In the genomic region with DNA sequence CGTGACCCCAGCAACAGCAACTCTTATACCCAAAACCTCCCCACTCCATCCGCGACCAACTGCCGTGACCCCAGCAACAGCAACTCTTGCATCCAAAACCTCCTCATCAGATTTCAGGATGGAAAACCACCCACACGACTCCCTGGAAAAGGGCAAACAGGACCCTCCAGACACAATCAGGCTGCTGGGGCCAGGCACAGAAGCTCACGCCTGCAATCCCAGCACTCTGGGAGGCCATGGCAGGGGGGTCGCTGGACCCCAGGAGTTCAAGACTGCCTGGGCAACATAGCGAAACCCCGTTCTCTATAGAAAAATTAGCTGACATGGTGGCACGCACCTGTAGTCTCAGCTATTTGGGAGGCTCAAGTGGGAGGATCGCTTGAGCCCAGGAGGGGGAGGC, we compare ENCODE assay signal across 17 cellular contexts. TPM values are rescaled to one million over a fixed set of nuclear protein-coding genes. Genes with fewer than 3 reads are reported as not detected.
DNase-seq lines count a peak whose midpoint lies in the region; ATAC-seq and TF ChIP-seq lines count a peak whose summit lies in the region.
"Had no signal": no experiment of that assay in that cellular context is flagged by ENCODE, and none has a peak within 500 bp of the region (broad histone marks: within the 10 kb centered on the region; RNA-seq: fewer than 3 reads in every experiment).

No MANE protein-coding gene starts in this region.

- H3K9me3 Mint-ChIP-seq in activated naive CD8-positive, alpha-beta T cell treated with anti-CD3 and anti-CD28 coated beads, Interleukin-2, amount 10 ng/mL, durations not matched to agents 7 days and 5 days: no peaks in the 10 kb centered on the region
- H3K9me3 Mint-ChIP-seq in activated naive CD8-positive, alpha-beta T cell treated with anti-CD3 and anti-CD28 coated beads for 36 hours: no peaks in the 10 kb centered on the region
- H3K9me3 Mint-ChIP-seq in chondrocyte (ENCODE audit: low read depth): no peaks in the 10 kb centered on the region
- no peaks in the 10 kb centered on the region for H3K9me3 Mint-ChIP-seq in stimulated activated naive B cell treated with anti-CD40 and anti-IgM and Interleukin-4, amounts not matched to agents 10 μg/mL and 1 μg/mL and 100 μg/mL, for 72 hours

- no peak overlapping the region for H3K4me3 ChIP-seq in prostate gland
- H3K4me3 ChIP-seq: BLaER1 treated with 17β-estradiol and CSF1 and Interleukin-3, amounts not matched to agents 10 nM and 100 nM; testis; vagina had no signal

- intact Hi-C loops in prostate gland (cut with DNase I): no loop called here

- no peak overlapping the region for H3K4me3 Mint-ChIP-seq in activated naive CD8-positive, alpha-beta T cell treated with anti-CD3 and anti-CD28 coated beads, Interleukin-2, amount 10 ng/mL, durations not matched to agents 7 days and 5 days
- no peak overlapping the region for H3K4me3 Mint-ChIP-seq in activated naive CD8-positive, alpha-beta T cell treated with anti-CD3 and anti-CD28 coated beads for 36 hours
- H3K4me3 Mint-ChIP-seq in chondrocyte (ENCODE audit: unreplicated experiment): no peak overlapping the region
- peak overlapping the region in 1 of 2 donors; percentile 2 for H3K4me3 Mint-ChIP-seq in stimulated activated naive B cell treated with anti-CD40 and anti-IgM and Interleukin-4, amounts not matched to agents 10 μg/mL and 1 μg/mL and 100 μg/mL, for 72 hours

- H3K27me3 ChIP-seq in prostate gland (replicated peaks; ENCODE audit: insufficient read depth): no peaks in the 10 kb centered on the region
- H3K27me3 ChIP-seq: BLaER1 treated with 17β-estradiol and CSF1 and Interleukin-3, amounts not matched to agents 10 nM and 100 nM; testis; vagina had no signal

- peak overlapping the region; percentile 35 for H3K27ac ChIP-seq in RWPE1
- no peak overlapping the region for H3K27ac ChIP-seq in prostate gland
- H3K27ac ChIP-seq: epithelial cell of prostate, testis, vagina had no signal

- H3K27ac Mint-ChIP-seq in activated naive CD8-positive, alpha-beta T cell treated with anti-CD3 and anti-CD28 coated beads, Interleukin-2, amount 10 ng/mL, durations not matched to agents 7 days and 5 days: no peak overlapping the region
- no peak overlapping the region for H3K27ac Mint-ChIP-seq in activated naive CD8-positive, alpha-beta T cell treated with anti-CD3 and anti-CD28 coated beads for 36 hours
- peak overlapping the region; percentile 69 for H3K27ac Mint-ChIP-seq in chondrocyte (ENCODE audit: unreplicated experiment)
- peak overlapping the region; percentile 57 for H3K27ac Mint-ChIP-seq in stimulated activated naive B cell treated with anti-CD40 and anti-IgM and Interleukin-4, amounts not matched to agents 10 μg/mL and 1 μg/mL and 100 μg/mL, for 72 hours

- no peaks in the 10 kb centered on the region for H3K27me3 Mint-ChIP-seq in activated naive CD8-positive, alpha-beta T cell treated with anti-CD3 and anti-CD28 coated beads, Interleukin-2, amount 10 ng/mL, durations not matched to agents 7 days and 5 days
- no peaks in the 10 kb centered on the region for H3K27me3 Mint-ChIP-seq in activated naive CD8-positive, alpha-beta T cell treated with anti-CD3 and anti-CD28 coated beads for 36 hours
- no peaks in the 10 kb centered on the region for H3K27me3 Mint-ChIP-seq in chondrocyte (ENCODE audit: low read depth)
- no peaks in the 10 kb centered on the region for H3K27me3 Mint-ChIP-seq in stimulated activated naive B cell treated with anti-CD40 and anti-IgM and Interleukin-4, amounts not matched to agents 10 μg/mL and 1 μg/mL and 100 μg/mL, for 72 hours

- H3K4me1 Mint-ChIP-seq in activated naive CD8-positive, alpha-beta T cell treated with anti-CD3 and anti-CD28 coated beads, Interleukin-2, amount 10 ng/mL, durations not matched to agents 7 days and 5 days: peaks cover under 1% of the 10 kb centered on the region
- peaks cover 2% of the 10 kb centered on the region for H3K4me1 Mint-ChIP-seq in activated naive CD8-positive, alpha-beta T cell treated with anti-CD3 and anti-CD28 coated beads for 36 hours
- H3K4me1 Mint-ChIP-seq in chondrocyte (ENCODE audit: low read depth): peaks cover 7% of the 10 kb centered on the region
- H3K4me1 Mint-ChIP-seq in stimulated activated naive B cell treated with anti-CD40 and anti-IgM and Interleukin-4, amounts not matched to agents 10 μg/mL and 1 μg/mL and 100 μg/mL, for 72 hours: peaks cover 10 to 14% of the 10 kb centered on the region in 2 donors

- H3K4me1 ChIP-seq in prostate gland (replicated peaks): no peaks in the 10 kb centered on the region
- H3K4me1 ChIP-seq: testis, vagina had no signal

- CTCF ChIA-PET in RWPE1 (lab: Yijun Ruan, JAX): interaction anchor here (0.7 kb wide), 1 partner anchor 58 kb away, joined by 3 read pairs; no protein-coding TSS in a partner anchor

- TF ChIP-seq CTCF in RWPE1 (conservative IDR thresholded peaks at IDR 0.05; ENCODE audit: low read depth) (no peak), chondrocyte (IDR thresholded peaks at IDR 0.05) (no peak), prostate gland (IDR thresholded peaks at IDR 0.05) (no peak)

- DNase-seq in activated naive CD8-positive, alpha-beta T cell treated with anti-CD3 and anti-CD28 coated beads, Interleukin-2, amount 10 ng/mL, durations not matched to agents 7 days and 5 days: no peak
- DNase-seq in activated naive CD8-positive, alpha-beta T cell treated with anti-CD3 and anti-CD28 coated beads for 36 hours: no peak
- DNase-seq in RWPE1 (ENCODE audit: low spot score) (no peak), chondrocyte (ENCODE audit: low spot score) (no peak), occipital lobe (lab: John Stamatoyannopoulos, UW) (no peak), DMS114 treated with DMSO at 0.1 percent for 48 hours (lab: John Stamatoyannopoulos, UW; ENCODE audit: unreplicated experiment) (no peak), prostate gland (ENCODE audit: low spot score) (no peak)
- no peak for DNase-seq in stimulated activated naive B cell treated with anti-CD40 and anti-IgM and Interleukin-4, amounts not matched to agents 10 μg/mL and 1 μg/mL and 100 μg/mL, for 72 hours
- DNase-seq: activated gamma-delta T cell treated with Interleukin-2 at 50 U/mL for 16 hours; activated T-cell treated with anti-CD3 and anti-CD28 coated beads for 4 hours; kidney glomerular epithelial cell; stimulated activated CD4-positive, alpha-beta T cell treated with anti-CD3 and anti-CD28 coated beads, Interleukin-1b, Interleukin-23, amount 100 ng/mL, for 48 hours; T-helper 9 cell; testis had no signal

- 94% methylated on average over 11 of the region's 11 CpGs for WGBS in prostate gland

- peak; percentile 13 for ATAC-seq in activated naive CD8-positive, alpha-beta T cell treated with anti-CD3 and anti-CD28 coated beads, Interleukin-2, amount 10 ng/mL, durations not matched to agents 7 days and 5 days (ENCODE audit: low read depth)
- no peak for ATAC-seq in stimulated activated naive B cell treated with anti-CD40 and anti-IgM and Interleukin-4, amounts not matched to agents 10 μg/mL and 1 μg/mL and 100 μg/mL, for 72 hours (replicated peaks)

- H3K36me3 Mint-ChIP-seq in activated naive CD8-positive, alpha-beta T cell treated with anti-CD3 and anti-CD28 coated beads, Interleukin-2, amount 10 ng/mL, durations not matched to agents 7 days and 5 days: peaks cover 65% of the 10 kb centered on the region
- peaks cover 60% of the 10 kb centered on the region for H3K36me3 Mint-ChIP-seq in activated naive CD8-positive, alpha-beta T cell treated with anti-CD3 and anti-CD28 coated beads for 36 hours
- H3K36me3 Mint-ChIP-seq in chondrocyte (ENCODE audit: low read depth): peaks cover 60% of the 10 kb centered on the region
- H3K36me3 Mint-ChIP-seq in stimulated activated naive B cell treated with anti-CD40 and anti-IgM and Interleukin-4, amounts not matched to agents 10 μg/mL and 1 μg/mL and 100 μg/mL, for 72 hours: peaks cover 63 to 76% of the 10 kb centered on the region in 2 donors

- H3K36me3 ChIP-seq in prostate gland: peaks cover 25 to 33% of the 10 kb centered on the region in 2 donors

- no peaks in the 10 kb centered on the region for H3K9me3 ChIP-seq in prostate gland
- H3K9me3 ChIP-seq: BLaER1 treated with 17β-estradiol and CSF1 and Interleukin-3, amounts not matched to agents 10 nM and 100 nM; testis; vagina had no signal

- POLR2A ChIA-PET in activated naive CD8-positive, alpha-beta T cell treated with anti-CD3 and anti-CD28 coated beads, Interleukin-2, amount 10 ng/mL, durations not matched to agents 7 days and 5 days (lab: Charles Lee): no interaction called here
- POLR2A ChIA-PET in RWPE1 (lab: Yijun Ruan, JAX; ENCODE audit: low non-redundant PET): no interaction called here

- no peak for TF ChIP-seq POLR2A in prostate gland (IDR thresholded peaks at IDR 0.05)

RNA-seq across cellular contexts. Expression of a gene that starts 19.7 kb away (rescaled TPM):
- 10 to 100 TPM; 34.3 to 41.8 TPM for total RNA-seq in activated naive CD8-positive, alpha-beta T cell treated with anti-CD3 and anti-CD28 coated beads, Interleukin-2, amount 10 ng/mL, durations not matched to agents 7 days and 5 days
- 100 to 1,000 TPM; 102 to 105 TPM for total RNA-seq in activated naive CD8-positive, alpha-beta T cell treated with anti-CD3 and anti-CD28 coated beads for 36 hours
- total RNA-seq in chondrocyte (18.8 to 22.1 TPM (median 19.9 TPM) in 3 replicates), occipital lobe (32.3 TPM), prostate gland (10 to 100 TPM; 37.4 to 41.4 TPM)

RNA-seq across cellular contexts. Expression of a gene that starts 31.3 kb away (rescaled TPM):
- 10 to 100 TPM; 90.3 to 92.9 TPM for total RNA-seq in activated naive CD8-positive, alpha-beta T cell treated with anti-CD3 and anti-CD28 coated beads, Interleukin-2, amount 10 ng/mL, durations not matched to agents 7 days and 5 days
- 10 to 100 TPM; 84.5 to 84.8 TPM for total RNA-seq in activated naive CD8-positive, alpha-beta T cell treated with anti-CD3 and anti-CD28 coated beads for 36 hours
- 94.7 to 96.4 TPM (median 95.9 TPM) in 3 replicates for total RNA-seq in chondrocyte
- 46.2 TPM for total RNA-seq in occipital lobe
- total RNA-seq in prostate gland: 10 to 100 TPM; 31.1 to 82.4 TPM

RNA-seq across cellular contexts. Expression of a gene that starts 43.0 kb away (rescaled TPM):
- 10 to 100 TPM; 26.6 to 29.2 TPM for total RNA-seq in activated naive CD8-positive, alpha-beta T cell treated with anti-CD3 and anti-CD28 coated beads, Interleukin-2, amount 10 ng/mL, durations not matched to agents 7 days and 5 days
- total RNA-seq in activated naive CD8-positive, alpha-beta T cell treated with anti-CD3 and anti-CD28 coated beads for 36 hours: 10 to 100 TPM; 18.3 to 19.0 TPM
- 18.5 to 19.5 TPM (median 19.0 TPM) in 3 replicates for total RNA-seq in chondrocyte
- 12.2 TPM for total RNA-seq in occipital lobe
- 100 to 1,000 TPM in 1 of 2 donors, 10 to 100 TPM in 1; 25.7 to 107 TPM for total RNA-seq in prostate gland

RNA-seq across cellular contexts. Expression of a gene that starts 43.2 kb away (rescaled TPM):
- 100 to 1,000 TPM; 168 TPM for total RNA-seq in activated naive CD8-positive, alpha-beta T cell treated with anti-CD3 and anti-CD28 coated beads, Interleukin-2, amount 10 ng/mL, durations not matched to agents 7 days and 5 days
- 100 to 1,000 TPM; 117 to 123 TPM for total RNA-seq in activated naive CD8-positive, alpha-beta T cell treated with anti-CD3 and anti-CD28 coated beads for 36 hours
- total RNA-seq in chondrocyte (44.7 to 65.7 TPM (median 48.0 TPM) in 3 replicates), occipital lobe (36.5 TPM), prostate gland (10 to 100 TPM; 41.8 to 65.4 TPM)

Comparison
In these comparisons a context has a peak if more than half of its experiments do, and no peak if none do; other contexts are left out.
1. H3K27ac Mint-ChIP-seq: peak in chondrocyte (single experiment) and stimulated activated naive B cell treated with anti-CD40 and anti-IgM and Interleukin-4, amounts not matched to agents 10 μg/mL and 1 μg/mL and 100 μg/mL, for 72 hours (single experiment); none in activated naive CD8-positive, alpha-beta T cell treated with anti-CD3 and anti-CD28 coated beads, Interleukin-2, amount 10 ng/mL, durations not matched to agents 7 days and 5 days (single experiment) and activated naive CD8-positive, alpha-beta T cell treated with anti-CD3 and anti-CD28 coated beads for 36 hours (single experiment).